In the genomic region with DNA sequence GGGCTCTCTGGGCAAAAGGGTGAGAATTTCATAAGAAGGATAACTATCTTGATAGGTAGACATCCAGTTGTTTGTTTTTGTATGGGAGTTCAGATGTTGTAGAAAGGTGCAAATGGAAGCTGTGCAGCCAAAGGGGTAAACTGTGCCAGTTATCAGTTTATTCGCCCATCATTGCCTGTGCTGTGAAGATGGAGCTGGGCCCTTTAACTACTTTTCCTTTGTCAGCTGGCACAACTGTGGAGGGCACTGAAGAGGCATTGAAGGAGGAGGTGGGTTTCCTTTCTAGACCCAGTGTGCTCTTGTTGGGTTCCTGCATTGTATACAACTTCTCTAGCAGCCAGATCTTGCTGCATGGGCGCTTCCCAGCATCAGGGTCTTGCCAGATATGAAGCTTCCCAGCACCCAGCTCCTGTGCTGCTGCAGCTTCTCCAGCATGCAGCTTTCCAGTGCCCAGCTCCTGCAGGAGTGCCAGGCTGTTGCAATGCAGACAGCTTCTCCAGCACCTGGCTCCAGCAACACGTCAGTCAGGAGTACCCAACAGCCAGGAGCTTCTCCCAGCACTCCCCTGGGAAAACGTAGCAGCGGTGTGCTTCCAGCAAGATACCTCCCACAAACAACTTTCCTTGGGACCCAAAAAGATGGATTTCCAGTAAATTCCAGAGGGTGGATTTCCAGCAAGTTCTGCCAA, we compare ENCODE assay signal across 25 cellular contexts. TPM values are rescaled to one million over a fixed set of nuclear protein-coding genes. Genes with fewer than 3 reads are reported as not detected.
DNase-seq lines count a peak whose midpoint lies in the region; ATAC-seq, FAIRE-seq and TF ChIP-seq lines count a peak whose summit lies in the region.
"Had no signal": no experiment of that assay in that cellular context is flagged by ENCODE, and none has a peak within 500 bp of the region (broad histone marks: within the 10 kb centered on the region; RNA-seq: fewer than 3 reads in every experiment).

No MANE protein-coding gene starts in this region.

- peaks cover 24% of the 10 kb centered on the region for H3K36me3 Mint-ChIP-seq in activated naive CD4-positive, alpha-beta T cell treated with anti-CD3 and anti-CD28 coated beads, Interleukin-2, amount 50 U/mL, for 24 hours
- peaks cover 8 to 24% (median 17%) of the 10 kb centered on the region in 3 experiments; a peak in 6 of 7 replicates for H3K36me3 Mint-ChIP-seq in H9 (ENCODE audit: insufficient read depth in 1 of 3, low read depth in 3 of 3)

- H3K23me2 ChIP-seq in H9 (ENCODE audit: insufficient read length, low read depth, low read length, poor library complexity, severe bottlenecking), result no peaks in the 10 kb centered on the region

- in situ Hi-C loops in GM12878 (cut with MboI), result no loop called here

- H3K27me3 ChIP-seq in GM12878 (replicated peaks in 1 of 2; ENCODE audit: control insufficient read depth in 2 of 2, insufficient read depth in 2 of 2, low read length in 1 of 2) (no peaks in the 10 kb centered on the region), H9 (ENCODE audit: insufficient read depth, low read length) (no peaks in the 10 kb centered on the region)
- H3K27me3 ChIP-seq: SJCRH30 had no signal

- no peak for TF ChIP-seq EP300 in GM12878 (IDR thresholded peaks at IDR 0.05; ENCODE audit: borderline replicate concordance in 1 of 2, control insufficient read depth in 1 of 2, low read depth in 2 of 2, low read length in 2 of 2)

- no peak for DNase-seq in activated naive CD4-positive, alpha-beta T cell treated with anti-CD3 and anti-CD28 coated beads, Interleukin-2, amount 50 U/mL, for 16 hours
- DNase-seq in GM12891 (ENCODE audit: insufficient read length, low spot score), result no peak
- no peak for DNase-seq in GM12878 (ENCODE audit: low read depth, low spot score)
- DNase-seq in kidney tubule cell (ENCODE audit: low spot score), result no peak
- no peak for DNase-seq in H9
- DNase-seq: Caco-2; CD4-positive, alpha-beta memory T cell; Kasumi-1; MV-4-11; NCI-H1105; NCI-H1436 treated with DMSO at 0.1 percent for 48 hours; NCI-H187 treated with DMSO at 0.1 percent for 48 hours; NCI-H2107; NCI-H446; NCI-H526; NCI-H82; NK-92 treated with Interleukin-12 subunit alpha and Interleukin-12 subunit beta, amount 100 ng/mL, for 24 hours; PC-3; SJCRH30 had no signal

- no peak for ATAC-seq in GM12878
- ATAC-seq in HG03045 (IDR thresholded peaks at IDR 0.05; ENCODE audit: unreplicated experiment), result no peak
- ATAC-seq: K562, PC-3 had no signal

- H3K4me3 Mint-ChIP-seq in activated naive CD4-positive, alpha-beta T cell treated with anti-CD3 and anti-CD28 coated beads, Interleukin-2, amount 50 U/mL, for 24 hours, result no peak overlapping the region
- H3K4me3 Mint-ChIP-seq in H9, result no peak overlapping the region
- H3K4me3 Mint-ChIP-seq: CD4-positive, alpha-beta memory T cell had no signal

- POLR2A ChIA-PET in GM12878 (lab: Charles Lee), result interaction anchor here (0.6 kb wide), 1 partner anchor 226 kb away, joined by 3 read pairs; no protein-coding TSS in a partner anchor

- no peak overlapping the region for H3T11ph ChIP-seq in H9 (ENCODE audit: low read length)

- H2BK12ac ChIP-seq in H9 (ENCODE audit: insufficient read length, low read depth, low read length), result no peak overlapping the region

- H3K79me1 ChIP-seq in H9 (ENCODE audit: insufficient read depth, low read depth, low read length, poor library complexity, severe bottlenecking), result no peaks in the 10 kb centered on the region

- CTCF ChIA-PET in GM12878 (lab: Yijun Ruan, JAX), result interaction anchor here (1.5 to 2.6 kb wide), 2 partner anchors 9 to 17 kb away, joined by 4 to 9 read pairs; no protein-coding TSS in a partner anchor

- no peaks in the 10 kb centered on the region; the same call in none of the 2 replicates for H3K79me2 ChIP-seq in GM12878 (ENCODE audit: control insufficient read depth, insufficient read depth, low read length)
- H3K79me2 ChIP-seq in H9 (ENCODE audit: insufficient read depth, low read length), result no peaks in the 10 kb centered on the region; the same call in 1 of the 2 replicates

- no peak overlapping the region for H2BK5ac ChIP-seq in H9 (ENCODE audit: insufficient read length, low read length)

- H3K18ac ChIP-seq in H9 (ENCODE audit: insufficient read length, low read depth, low read length), result no peak overlapping the region

- RAD21 ChIA-PET in GM12878 (lab: Charles Lee; ENCODE audit: unreplicated experiment), result no interaction called here

- no TSS peak for BruUV-seq in GM12878 (replicated peaks; lab: Mats Ljungman, UMichigan)

- H3K9me3 Mint-ChIP-seq in activated naive CD4-positive, alpha-beta T cell treated with anti-CD3 and anti-CD28 coated beads, Interleukin-2, amount 50 U/mL, for 24 hours, result peaks cover 6% of the 10 kb centered on the region
- H3K9me3 Mint-ChIP-seq in H9, result peaks cover 13% of the 10 kb centered on the region in 2 experiments; a peak in 4 of 5 replicates

- peak; percentile 75 for FAIRE-seq in GM12891 (lab: Jason Lieb, UNC)
- FAIRE-seq in GM12878 (lab: Jason Lieb, UNC), result no peak
- FAIRE-seq: G401.6, GM19239, HTR-8/SVneo, K562 had no signal

- H3K23ac ChIP-seq in H9 (ENCODE audit: insufficient read length, low read depth, low read length), result no peak overlapping the region

- H3K36me3 ChIP-seq in GM12878 (ENCODE audit: control insufficient read depth in 2 of 2, insufficient read depth in 2 of 2, low read length in 1 of 2), result peaks cover 3 to 8% of the 10 kb centered on the region in 2 experiments; a peak in 3 of 4 replicates
- H3K36me3 ChIP-seq: SJCRH30 had no signal

- no peak overlapping the region for H2AFZ ChIP-seq in GM12878 (ENCODE audit: control insufficient read depth, low read depth, low read length)
- H2AFZ ChIP-seq in H9 (ENCODE audit: low read length), result no peak overlapping the region

- no peak overlapping the region for H2BK15ac ChIP-seq in H9 (ENCODE audit: low read depth, low read length)

- SMC1A ChIA-PET in GM12878 (lab: Charles Lee; ENCODE audit: uncharacterized antibody, unreplicated experiment), result interaction anchor here (1.3 kb wide), 1 partner anchor 9 kb away, joined by 5 read pairs; no protein-coding TSS in a partner anchor

- no peak overlapping the region for H2AK5ac ChIP-seq in H9 (ENCODE audit: insufficient read length, low read length)

- intact Hi-C loops in GM12878 (cut with micrococcal nuclease; ENCODE audit: unreplicated experiment), result no loop called here

- TF ChIP-seq RAD21 in GM12878 (IDR thresholded peaks at IDR 0.05; ENCODE audit: insufficient read depth, low read depth, low read length), result no peak

- peaks cover 73% of the 10 kb centered on the region for H3K4me1 Mint-ChIP-seq in activated naive CD4-positive, alpha-beta T cell treated with anti-CD3 and anti-CD28 coated beads, Interleukin-2, amount 50 U/mL, for 24 hours
- H3K4me1 Mint-ChIP-seq in H9, result peaks cover 23 to 31% of the 10 kb centered on the region in 2 experiments

- no peak overlapping the region for H4K8ac ChIP-seq in H9 (replicated peaks; ENCODE audit: insufficient read length, low read depth, low read length)

- H3K4ac ChIP-seq in H9 (ENCODE audit: low read depth, low read length), result no peak overlapping the region

- no peak overlapping the region for H3K4me2 ChIP-seq in GM12878 (ENCODE audit: control insufficient read depth, insufficient read depth)
- no peak overlapping the region for H3K4me2 ChIP-seq in H9 (ENCODE audit: insufficient read depth, insufficient read length, low read length)

- H3K4me1 ChIP-seq in GM12878 (ENCODE audit: control insufficient read depth, insufficient read depth, low read length) (peaks cover 14% of the 10 kb centered on the region), H9 (ENCODE audit: insufficient read depth, low read length) (no peaks in the 10 kb centered on the region; the same call in 1 of the 2 replicates)
- H3K4me1 ChIP-seq: Caco-2 had no signal

- H3K9ac ChIP-seq in GM12878 (ENCODE audit: control insufficient read depth, insufficient read depth, low read length) (no peak overlapping the region), H9 (ENCODE audit: extremely low read depth, insufficient read length, low read length) (no peak overlapping the region)

- WGBS in GM12878 (ENCODE audit: insufficient coverage, insufficient replicate concordance, low lambda C conversion rate, missing lambda C conversion rate), result 99% methylated on average over 5 of the region's 5 CpGs
- no CpG with 5 or more reads among the region's 5 CpGs for WGBS in H9 (ENCODE audit: extremely low coverage, insufficient read length, low lambda C conversion rate)

- H3K9me3 ChIP-seq in GM12878 (replicated peaks; ENCODE audit: control insufficient read depth, insufficient read depth, low read length) (peaks cover 7% of the 10 kb centered on the region; the same call in 2 of the 3 replicates), H9 (ENCODE audit: control insufficient read depth, low read depth, low read length) (no peaks in the 10 kb centered on the region)
- H3K9me3 ChIP-seq: Caco-2 had no signal

- no peak overlapping the region for H3K4me3 ChIP-seq in GM12878
- H3K4me3 ChIP-seq: K562, SJCRH30 had no signal

- no peak overlapping the region for H3K14ac ChIP-seq in H9 (ENCODE audit: insufficient read depth, low read length)

- no peak overlapping the region for H3K27ac ChIP-seq in GM12878 (ENCODE audit: control insufficient read depth, insufficient read depth)
- H3K27ac ChIP-seq in H9 (ENCODE audit: insufficient read length, low read depth, low read length), result no peak overlapping the region
- H3K27ac ChIP-seq: SJCRH30 had no signal

- no peak for TF ChIP-seq POLR2A in GM12891 (IDR thresholded peaks at IDR 0.05; ENCODE audit: low read depth, low read length)
- TF ChIP-seq POLR2A in GM12878 (IDR thresholded peaks at IDR 0.05; ENCODE audit: low read depth, low read length), result no peak

- peak overlapping the region; percentile 6 for H3K27ac Mint-ChIP-seq in activated naive CD4-positive, alpha-beta T cell treated with anti-CD3 and anti-CD28 coated beads, Interleukin-2, amount 50 U/mL, for 24 hours
- H3K27ac Mint-ChIP-seq in H9, result no peak overlapping the region

- H4K20me1 ChIP-seq in GM12878 (ENCODE audit: control insufficient read depth, insufficient read depth) (no peaks in the 10 kb centered on the region), H9 (ENCODE audit: control insufficient read depth, insufficient read depth, insufficient read length) (no peaks in the 10 kb centered on the region)

- H3K27me3 Mint-ChIP-seq in activated naive CD4-positive, alpha-beta T cell treated with anti-CD3 and anti-CD28 coated beads, Interleukin-2, amount 50 U/mL, for 24 hours, result no peaks in the 10 kb centered on the region
- H3K27me3 Mint-ChIP-seq in H9 (ENCODE audit: low read depth), result peaks cover 3% of the 10 kb centered on the region
- H3K27me3 Mint-ChIP-seq: CD4-positive, alpha-beta memory T cell had no signal

- no peak overlapping the region for H2BK120ac ChIP-seq in H9 (ENCODE audit: low read depth, low read length, poor library complexity, severe bottlenecking)

- no peak overlapping the region for H4K5ac ChIP-seq in H9 (ENCODE audit: insufficient read length, low read depth, low read length)

- TF ChIP-seq CTCF in GM12878 (IDR thresholded peaks at IDR 0.05 in 2 of 3, conservative IDR thresholded peaks at IDR 0.05 in 1 of 3; ENCODE audit: control insufficient read depth in 2 of 3, extremely low read depth in 1 of 3, insufficient read depth in 1 of 3, low read depth in 3 of 3, low read length in 3 of 3), result no peak
- no peak for TF ChIP-seq CTCF in H9 (conservative IDR thresholded peaks at IDR 0.05)

- no peak overlapping the region for H4K91ac ChIP-seq in H9 (ENCODE audit: insufficient read length, low read depth, low read length)

- H3K56ac ChIP-seq in H9 (ENCODE audit: insufficient read length, low read depth, low read length), result no peak overlapping the region

- no peak overlapping the region for H2BK20ac ChIP-seq in H9 (ENCODE audit: low read depth, low read length, poor library complexity, severe bottlenecking)

RNA-seq across cellular contexts. Expression of gene DNMT3A, which starts 15.3 kb away (rescaled TPM):
- polyA plus RNA-seq in GM12891 (2012; ENCODE audit: low read depth, missing spikeins), result 35.0 TPM
- 87.0 and 94.0 TPM in 2 replicates for total RNA-seq in GM12878 (2013; cell fraction: nucleolus; rRNA removed)
- total RNA-seq in GM12878 (2014; rRNA removed), result 18.1 and 28.1 TPM in 2 replicates
- 17.7 and 18.5 TPM in 2 replicates for total RNA-seq in GM12878 (2014; rRNA removed; fragmentation: Illumina TruSeq; extraction: Trizol)
- total RNA-seq in GM12878 (2021), result 47.8 and 51.6 TPM in 2 replicates
- 9.7 TPM for polyA plus RNA-seq in GM12878 (2011; ENCODE audit: low read depth)
- 4.9 and 7.4 TPM in 2 replicates for polyA plus RNA-seq in GM12878 (2011; rRNA removed)
- 8.9 and 11.4 TPM in 2 replicates for polyA plus RNA-seq in GM12878 (2011; cell fraction: cytosol; rRNA removed)
- 27.4 and 39.0 TPM in 2 replicates for polyA plus RNA-seq in GM12878 (2011; cell fraction: nucleus; rRNA removed)
- polyA plus RNA-seq in GM12878 (2012), result 17.3 and 21.3 TPM in 2 replicates
- 10.1 and 15.7 TPM in 2 replicates for polyA plus RNA-seq in GM12878 (2014; fragmentation: Illumina TruSeq; extraction: Trizol)
- 10 to 100 TPM; 11.1 to 29.9 TPM for polyA plus RNA-seq in GM12878 (2014; fragmentation: Nextera tagmentation; extraction: Ambion mirVana)
- 24.5 and 25.4 TPM in 2 replicates for polyA plus RNA-seq in GM12878 (2014; rRNA removed)
- polyA plus RNA-seq in GM12878 (2016; fragmentation: Nextera tagmentation; extraction: Ambion mirVana), result 10 to 100 TPM; 12.3 to 16.3 TPM
- polyA minus RNA-seq in GM12878 (2011; rRNA and poly(A)+ RNA removed), result 24.2 and 40.7 TPM in 2 replicates
- 7.3 and 19.0 TPM in 2 replicates for polyA minus RNA-seq in GM12878 (2011; cell fraction: cytosol; rRNA and poly(A)+ RNA removed)
- polyA minus RNA-seq in GM12878 (2011; cell fraction: nucleus; rRNA and poly(A)+ RNA removed), result 17.5 and 40.3 TPM in 2 replicates
- 207 and 215 TPM in 2 replicates for total RNA-seq in H9 (2021)
